ENCODE assay signal across 9 cellular contexts in the genomic region with DNA sequence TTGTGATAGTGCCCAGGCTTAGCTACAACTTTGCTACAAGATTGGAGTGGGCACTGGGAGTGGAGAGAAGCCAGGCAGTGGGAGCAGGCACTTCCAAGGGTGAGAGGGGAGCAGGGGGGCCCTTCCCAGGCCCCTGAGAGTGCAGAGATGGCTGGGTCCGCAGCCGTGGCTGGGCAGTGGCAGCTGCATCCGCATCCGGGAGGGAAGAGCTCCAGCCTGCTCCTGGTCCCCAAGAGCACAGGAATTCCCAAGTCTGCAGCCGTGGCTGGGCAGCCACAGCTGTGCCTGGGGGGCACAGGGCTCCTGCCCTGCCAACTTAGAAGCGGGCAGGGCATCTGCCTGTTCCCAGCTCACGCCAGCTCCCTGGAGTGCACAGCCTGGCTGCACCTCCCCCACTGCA.
"Had no signal": no experiment of that assay in that cellular context is flagged by ENCODE, and none has a peak within 500 bp of the region (broad histone marks: within the 10 kb centered on the region; RNA-seq: fewer than 3 reads in every experiment).

No MANE protein-coding gene starts in this region.

- H3K27me3 Mint-ChIP-seq: IgD-negative memory B cell had no signal

- H3K36me3 ChIP-seq: HAP-1 had no signal

- H3K4me3 ChIP-seq: GM23248, HAP-1 had no signal

- ATAC-seq: HCT116, HepG2 had no signal

- H3K27ac Mint-ChIP-seq: HFFc6 had no signal

- H3K4me1 Mint-ChIP-seq: IgD-negative memory B cell had no signal

- H3K36me3 Mint-ChIP-seq: IgD-negative memory B cell had no signal

- DNase-seq: GM23248, GOT3, H7, HFFc6 had no signal

- H3K27ac ChIP-seq: GM23248, HL-60 had no signal

- H3K9me3 ChIP-seq: HAP-1 had no signal

- H3K4me3 Mint-ChIP-seq: HFFc6, IgD-negative memory B cell had no signal
